In the genomic region with DNA sequence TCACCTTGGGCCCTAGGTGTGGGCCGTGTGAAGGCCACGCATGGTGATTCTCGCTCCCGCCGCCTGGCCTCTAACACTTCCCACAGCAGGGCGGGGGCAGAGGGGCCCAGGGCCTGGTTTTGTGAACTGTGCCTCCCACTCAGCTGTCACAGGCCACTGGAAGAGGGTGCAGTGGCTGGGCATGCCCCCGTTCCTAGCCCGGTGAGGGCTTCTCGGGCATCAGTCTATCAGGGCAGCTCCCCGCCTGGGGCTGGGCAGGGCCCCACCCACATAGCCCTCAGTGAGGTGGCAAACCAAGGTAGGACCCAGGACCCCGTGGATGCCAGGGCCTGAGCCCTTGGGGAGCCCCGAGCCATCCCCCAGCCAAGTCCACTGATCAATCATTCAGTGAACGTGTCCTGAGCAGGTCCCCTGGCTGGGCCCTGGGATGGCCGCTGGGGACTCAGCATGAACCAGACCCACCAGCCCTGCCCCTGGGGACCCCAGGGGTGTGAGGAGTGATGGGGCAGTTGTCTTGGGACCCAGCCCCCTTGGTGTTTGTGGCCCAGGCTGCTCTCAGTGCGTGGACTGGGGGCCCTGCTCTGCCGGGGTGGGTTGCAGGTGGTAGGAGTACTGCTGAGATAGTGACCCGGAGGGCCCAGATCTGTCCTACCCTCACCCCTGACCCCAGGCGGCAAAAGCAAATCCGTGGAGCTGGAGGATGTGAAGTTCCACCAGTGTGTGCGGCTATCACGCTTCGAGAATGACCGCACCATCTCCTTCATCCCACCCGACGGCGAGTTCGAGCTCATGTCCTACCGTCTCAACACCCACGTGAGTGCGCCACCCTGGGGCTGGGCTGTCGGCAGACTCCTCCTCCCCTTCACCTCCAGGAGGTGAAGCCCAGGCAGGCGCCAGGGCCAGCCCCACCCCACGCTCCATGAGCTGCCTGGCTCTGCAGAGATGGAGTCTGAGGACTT, we compare ENCODE assay signal across 25 cellular contexts. TPM values are rescaled to one million over a fixed set of nuclear protein-coding genes. Genes with fewer than 3 reads are reported as not detected.
"Had no signal": no experiment of that assay in that cellular context is flagged by ENCODE, and none has a peak within 500 bp of the region (broad histone marks: within the 10 kb centered on the region; RNA-seq: fewer than 3 reads in every experiment).

No MANE protein-coding gene starts in this region.

- H3K9me3 Mint-ChIP-seq: mesothelial cell of epicardium had no signal

- H3K27ac Mint-ChIP-seq: activated naive CD4-positive, alpha-beta T cell treated with anti-CD3 and anti-CD28 coated beads, Interleukin-2, amount 10 ng/mL, durations not matched to agents 7 days and 5 days; immature natural killer cell; mesothelial cell of epicardium had no signal

- ATAC-seq: naive thymus-derived CD8-positive, alpha-beta T cell; pancreas; psoas muscle had no signal

- H3K4me3 ChIP-seq: left ventricle myocardium inferior, pancreas, psoas muscle, right atrium auricular region, tibial artery had no signal

- H3K4me3 Mint-ChIP-seq: activated naive CD4-positive, alpha-beta T cell treated with anti-CD3 and anti-CD28 coated beads, Interleukin-2, amount 10 ng/mL, durations not matched to agents 7 days and 5 days; brain; immature natural killer cell; mesothelial cell of epicardium; naive thymus-derived CD8-positive, alpha-beta T cell had no signal

- DNase-seq: activated naive CD4-positive, alpha-beta T cell treated with anti-CD3 and anti-CD28 coated beads, Interleukin-2, amount 10 ng/mL, durations not matched to agents 7 days and 5 days; activated T-cell treated with anti-CD3 and anti-CD28 coated beads, Interleukin-2, amount 50 U/mL, for 48 hours; anterior cingulate cortex; caudate nucleus; dermis blood vessel endothelial cell; effector CD8-positive, alpha-beta T cell; erythroblast; foreskin melanocyte; immature natural killer cell; left ventricle myocardium inferior; mammary epithelial cell; naive thymus-derived CD8-positive, alpha-beta T cell; stimulated activated CD4-positive, alpha-beta T cell treated with anti-CD3 and anti-CD28 coated beads, Interleukin-4, amount 100 ng/mL, for 24 hours; stimulated activated naive CD4-positive, alpha-beta T cell treated with Interleukin-2 at 50 U/mL for 16 hours; substantia nigra; T-helper 1 cell had no signal

- H3K27me3 Mint-ChIP-seq: activated naive CD4-positive, alpha-beta T cell treated with anti-CD3 and anti-CD28 coated beads, Interleukin-2, amount 10 ng/mL, durations not matched to agents 7 days and 5 days; brain; naive thymus-derived CD8-positive, alpha-beta T cell had no signal

- H3K4me1 Mint-ChIP-seq: activated naive CD4-positive, alpha-beta T cell treated with anti-CD3 and anti-CD28 coated beads, Interleukin-2, amount 10 ng/mL, durations not matched to agents 7 days and 5 days; brain; immature natural killer cell; mesothelial cell of epicardium had no signal

- H3K27me3 ChIP-seq: neutrophil, pancreas, right atrium auricular region, tibial artery had no signal

RNA-seq across cellular contexts. Expression of a gene that starts 53.8 kb away (rescaled TPM):
- total RNA-seq: dermis blood vessel endothelial cell; kidney epithelial cell; left ventricle myocardium inferior; mammary epithelial cell; mesothelial cell of epicardium; naive thymus-derived CD8-positive, alpha-beta T cell; pancreas; psoas muscle; right atrium auricular region; urinary bladder had no signal
